In genomic region chr6:150180517-150180916, GRCh38 we compare ENCODE assay signal across 1 cellular context.
TF ChIP-seq lines count a peak whose summit lies in the region.

No MANE protein-coding gene starts in this region.

TF ChIP-seq in K562, 482 proteins besides CTCF, POLR2A, EP300 and RAD21 (continued from another document):
- TF ChIP-seq ZFP1 (CRISPR knock-in tag; IDR thresholded peaks at IDR 0.05) (no peak), NR2C2 (CRISPR knock-in tag; IDR thresholded peaks at IDR 0.05) (no peak), NR2C2 (tag; IDR thresholded peaks at IDR 0.05) (no peak), CREB3L1 (IDR thresholded peaks at IDR 0.05; ENCODE audit: borderline replicate concordance, low read depth) (no peak), FUS (optimal IDR thresholded peaks at IDR 0.05; ENCODE audit: low read depth, low read length) (no peak), EGR1 (conservative IDR thresholded peaks at IDR 0.05) (peak; percentile 47; the same call in 1 of the 2 replicates), HBP1 (CRISPR knock-in tag; IDR thresholded peaks at IDR 0.05) (no peak), ERF (CRISPR knock-in tag; IDR thresholded peaks at IDR 0.05) (no peak), MAZ (CRISPR knock-in tag; conservative IDR thresholded peaks at IDR 0.05 in 1 of 2, IDR thresholded peaks at IDR 0.05 in 1 of 2) (peak in 1 of 2 experiments; percentile 47; a peak in 1 of 4 replicates), ATF7 (IDR thresholded peaks at IDR 0.05) (no peak)
TF ChIP-seq in K562: peak in this region for 3.
